16 cellular contexts compared by ENCODE assay signal in genomic region chr3:196660381-196661166, GRCh38. TPM values are rescaled to one million over a fixed set of nuclear protein-coding genes. Genes with fewer than 3 reads are reported as not detected.
DNase-seq lines count a peak whose midpoint lies in the region; ATAC-seq, FAIRE-seq and TF ChIP-seq lines count a peak whose summit lies in the region.
"Had no signal": no experiment of that assay in that cellular context is flagged by ENCODE, and none has a peak within 500 bp of the region (broad histone marks: within the 10 kb centered on the region; RNA-seq: fewer than 3 reads in every experiment).

No MANE protein-coding gene starts in this region.

- TF ChIP-seq CTCF in PC-3 (conservative IDR thresholded peaks at IDR 0.05; ENCODE audit: low read depth, low read length) (no peak), pancreas (IDR thresholded peaks at IDR 0.05) (no peak), adrenal gland (IDR thresholded peaks at IDR 0.05) (no peak)

- H3K4me3 ChIP-seq in PC-3 (ENCODE audit: low read length) (no peak overlapping the region), pancreas (peak overlapping the region in 1 of 4 donors; percentile 17), adrenal gland (no peak overlapping the region)

- no peak for ATAC-seq in PC-3
- ATAC-seq in pancreas: peak; percentile 57 to 82 (median 68)
- ATAC-seq: activated CD8-positive, alpha-beta memory T cell treated with anti-CD3 and anti-CD28 coated beads, Interleukin-2, amount 10 ng/mL, durations not matched to agents 7 days and 5 days had no signal

- H3K9me3 ChIP-seq in PC-3 (ENCODE audit: low read length) (no peaks in the 10 kb centered on the region), pancreas (no peaks in the 10 kb centered on the region), adrenal gland (replicated peaks in 1 of 3) (no peaks in the 10 kb centered on the region)
- H3K9me3 ChIP-seq: BE2C had no signal

- no peak overlapping the region for H2AFZ ChIP-seq in PC-3 (ENCODE audit: low read length)

- no peak overlapping the region for H3K4me2 ChIP-seq in PC-3 (ENCODE audit: low read length)

- no peak for TF ChIP-seq POLR2A in adrenal gland (IDR thresholded peaks at IDR 0.05)

- intact Hi-C loops in PC-3 (cut with micrococcal nuclease) (no loop called here), pancreas (cut with DNase I) (no loop called here), adrenal gland (cut with DNase I) (no loop called here)

- no peak overlapping the region for H3K9ac ChIP-seq in PC-3 (ENCODE audit: low read length)

- CTCF ChIA-PET in PC-3 (lab: Charles Lee): no interaction called here

- no peaks in the 10 kb centered on the region for H3K4me1 ChIP-seq in PC-3 (ENCODE audit: insufficient read depth, low read length)
- no peaks in the 10 kb centered on the region for H3K4me1 ChIP-seq in pancreas
- no peaks in the 10 kb centered on the region for H3K4me1 ChIP-seq in adrenal gland (replicated peaks in 1 of 2)

- POLR2A ChIA-PET in PC-3 (lab: Charles Lee; ENCODE audit: unreplicated experiment): no interaction called here

- DNase-seq in DMS79 treated with DMSO at 0.1 percent for 48 hours (lab: John Stamatoyannopoulos, UW): peak; percentile 97
- DNase-seq in NCI-H1105 treated with DMSO at 0.1 percent for 48 hours (lab: John Stamatoyannopoulos, UW): peak; percentile 97
- DNase-seq in PC-3: peak; percentile 36
- peak; percentile 55 to 81 (median 66) for DNase-seq in pancreas
- DNase-seq in adrenal gland: no peak
- no peak for DNase-seq in foreskin melanocyte
- DNase-seq in NCI-H226: no peak
- DNase-seq: activated CD8-positive, alpha-beta memory T cell treated with anti-CD3 and anti-CD28 coated beads, Interleukin-2, amount 10 ng/mL, durations not matched to agents 7 days and 5 days; activated effector memory CD4-positive, alpha-beta T cell treated with Interleukin-2 at 50 U/mL for 16 hours; aorta; cortex of kidney; EL; glutamatergic neuron; MV-4-11; NCI-H524 treated with DMSO at 0.1 percent for 48 hours had no signal

- H3K27ac ChIP-seq in PC-3 (ENCODE audit: low read length) (no peak overlapping the region), pancreas (no peak overlapping the region), adrenal gland (no peak overlapping the region)

- no peak for FAIRE-seq in pancreas (lab: Jason Lieb, UNC)

- no peaks in the 10 kb centered on the region for H3K79me2 ChIP-seq in PC-3 (ENCODE audit: low read length)

- no peaks in the 10 kb centered on the region for H3K27me3 ChIP-seq in PC-3 (ENCODE audit: low read length)
- no peaks in the 10 kb centered on the region for H3K27me3 ChIP-seq in pancreas
- no peaks in the 10 kb centered on the region for H3K27me3 ChIP-seq in adrenal gland
- H3K27me3 ChIP-seq: BE2C had no signal

- 20 to 24% methylated on average over 32 of the region's 32 CpGs for WGBS in pancreas, 2 donors
- WGBS in adrenal gland, 4 donors: 69 to 79% (median 76%) methylated on average over 21 to 32 of the region's 32 CpGs

- no TSS peak for BruUV-seq in PC-3 (replicated peaks; lab: Mats Ljungman, UMichigan)

- no peaks in the 10 kb centered on the region for H3K9me2 ChIP-seq in PC-3 (replicated peaks; ENCODE audit: low read length)

- no peaks in the 10 kb centered on the region for H3F3A ChIP-seq in PC-3 (ENCODE audit: low read length, unreplicated experiment)

- no peaks in the 10 kb centered on the region for H3K36me3 ChIP-seq in PC-3 (ENCODE audit: low read depth, low read length)
- no peaks in the 10 kb centered on the region for H3K36me3 ChIP-seq in pancreas
- no peaks in the 10 kb centered on the region for H3K36me3 ChIP-seq in adrenal gland (replicated peaks in 1 of 2)
- H3K36me3 ChIP-seq: BE2C had no signal

- H4K20me1 ChIP-seq in PC-3 (ENCODE audit: low read length): no peaks in the 10 kb centered on the region

RNA-seq across cellular contexts. Expression of gene NRROS, which starts 21.1 kb away (rescaled TPM):
- total RNA-seq in PC-3 (2014; rRNA removed): 0.07 and 0.29 TPM in 2 replicates
- total RNA-seq in pancreas: 1 to 10 TPM in 3 of 6 donors, under 1 TPM in 3; 0.37 to 3.6 (median 1.0) TPM
- 1 to 10 TPM in 1 of 2 donors, under 1 TPM in 1; 0.61 to 1.4 TPM for polyA plus RNA-seq in pancreas
- 1 to 10 TPM; 1.2 to 9.9 (median 8.3) TPM for total RNA-seq in adrenal gland
- polyA plus RNA-seq in adrenal gland: 1 to 10 TPM; 1.2 to 6.8 (median 2.4) TPM

RNA-seq across cellular contexts. Expression of gene CEP19, which starts 51.5 kb away (rescaled TPM):
- 2.6 and 3.2 TPM in 2 replicates for total RNA-seq in PC-3 (2014; rRNA removed)
- 1 to 10 TPM in 1 of 6 donors, under 1 TPM in 5; 0.23 to 1.4 (median 0.57) TPM for total RNA-seq in pancreas
- under 1 TPM; 0.52 to 0.53 TPM for polyA plus RNA-seq in pancreas
- total RNA-seq in adrenal gland: 10 to 100 TPM in 1 of 8 donors, 1 to 10 TPM in 7; 1.2 to 11.5 (median 3.1) TPM
- 1 to 10 TPM in 2 of 3 donors, under 1 TPM in 1; 0.88 to 4.2 (median 2.1) TPM for polyA plus RNA-seq in adrenal gland

RNA-seq across cellular contexts. Expression of gene PIGX, which starts 51.6 kb away (rescaled TPM):
- total RNA-seq in PC-3 (2014; rRNA removed) (22.5 and 30.3 TPM in 2 replicates), pancreas (10 to 100 TPM in 2 of 6 donors, 1 to 10 TPM in 4; 8.6 to 12.2 (median 9.5) TPM), adrenal gland (10 to 100 TPM; 17.7 to 33.9 (median 26.1) TPM)
- polyA plus RNA-seq in pancreas (10 to 100 TPM in 1 of 2 donors, 1 to 10 TPM in 1; 4.5 to 11.1 TPM), adrenal gland (10 to 100 TPM; 10.2 to 30.7 (median 10.8) TPM)

Comparison
In these comparisons a context has a peak if more than half of its experiments do, and no peak if none do; other contexts are left out.
1. DNase-seq: peak in DMS79 treated with DMSO at 0.1 percent for 48 hours (single experiment), NCI-H1105 treated with DMSO at 0.1 percent for 48 hours (single experiment), PC-3 (single experiment) and pancreas (6 of 6); none in adrenal gland (0 of 7), foreskin melanocyte (single experiment) and NCI-H226 (single experiment).